Comparison of ENCODE assay signal across 15 cellular contexts in the genomic region with DNA sequence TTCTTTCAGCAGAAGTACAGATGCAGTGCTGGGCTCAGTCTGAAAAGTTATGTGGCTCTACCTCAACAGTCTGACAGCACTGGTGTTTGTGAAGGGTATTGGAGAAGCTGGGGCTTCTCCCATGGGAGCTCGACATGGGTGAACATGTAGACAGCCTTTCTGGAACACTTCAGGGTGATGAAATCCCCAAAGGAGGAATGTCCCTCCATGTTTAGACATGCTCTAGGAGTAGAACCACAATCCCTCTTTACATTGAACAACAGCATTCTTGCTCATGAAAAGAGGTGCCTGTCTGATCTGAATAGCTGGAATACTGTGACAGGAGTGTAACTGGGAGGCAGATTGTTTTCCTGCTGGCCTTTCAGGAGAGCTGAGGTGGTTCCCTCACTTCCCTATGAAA. TPM values are rescaled to one million over a fixed set of nuclear protein-coding genes. Genes with fewer than 3 reads are reported as not detected.
A peak's percentile ranks its signal among the peaks of the same experiment; 100 is the strongest.
DNase-seq lines count a peak whose midpoint lies in the region; ATAC-seq and TF ChIP-seq lines count a peak whose summit lies in the region.
"Had no signal": no experiment of that assay in that cellular context is flagged by ENCODE, and none has a peak within 500 bp of the region (broad histone marks: within the 10 kb centered on the region; RNA-seq: fewer than 3 reads in every experiment).

No MANE protein-coding gene starts in this region.

- H3K36me3 Mint-ChIP-seq in stimulated activated naive B cell treated with anti-CD40 and anti-IgM and Interleukin-4, amounts not matched to agents 10 μg/mL and 1 μg/mL and 100 μg/mL, for 72 hours = no peaks in the 10 kb centered on the region
- H3K36me3 Mint-ChIP-seq: CD4-positive, alpha-beta memory T cell had no signal

- H3K27me3 Mint-ChIP-seq in stimulated activated naive B cell treated with anti-CD40 and anti-IgM and Interleukin-4, amounts not matched to agents 10 μg/mL and 1 μg/mL and 100 μg/mL, for 72 hours = peaks cover 0 to 14% of the 10 kb centered on the region in 2 donors
- H3K27me3 Mint-ChIP-seq: CD4-positive, alpha-beta memory T cell had no signal

- H3K4me3 ChIP-seq in mammary epithelial cell (replicated peaks in 1 of 3; ENCODE audit: insufficient read depth in 1 of 3, low read depth in 2 of 3, low read length in 3 of 3) (no peak overlapping the region), epithelial cell of esophagus (ENCODE audit: low read length) (no peak overlapping the region), osteoblast (ENCODE audit: insufficient read depth, low read length) (no peak overlapping the region), adrenal gland (no peak overlapping the region)
- H3K4me3 ChIP-seq: HAP-1 had no signal

- no peaks in the 10 kb centered on the region for H3K36me3 ChIP-seq in mammary epithelial cell (ENCODE audit: insufficient read depth, low read length)
- no peaks in the 10 kb centered on the region for H3K36me3 ChIP-seq in osteoblast (ENCODE audit: insufficient read depth, low read length)
- H3K36me3 ChIP-seq in adrenal gland (replicated peaks in 1 of 2) = no peaks in the 10 kb centered on the region
- H3K36me3 ChIP-seq: HAP-1 had no signal

- in situ Hi-C loops in mammary epithelial cell (cut with MboI; ENCODE audit: low sequenced_read_pairs in 2 of 2) = no loop called here

- H3K9me3 Mint-ChIP-seq in stimulated activated naive B cell treated with anti-CD40 and anti-IgM and Interleukin-4, amounts not matched to agents 10 μg/mL and 1 μg/mL and 100 μg/mL, for 72 hours = peaks cover 0 to 1% of the 10 kb centered on the region in 2 donors
- H3K9me3 Mint-ChIP-seq: CD4-positive, alpha-beta memory T cell; HFFc6 had no signal

- H3K27ac Mint-ChIP-seq in stimulated activated naive B cell treated with anti-CD40 and anti-IgM and Interleukin-4, amounts not matched to agents 10 μg/mL and 1 μg/mL and 100 μg/mL, for 72 hours = no peak overlapping the region
- H3K27ac Mint-ChIP-seq: CD4-positive, alpha-beta memory T cell; HFFc6 had no signal

- H3K9me3 ChIP-seq in mammary epithelial cell (replicated peaks; ENCODE audit: insufficient read depth, low read length) = no peaks in the 10 kb centered on the region
- H3K9me3 ChIP-seq in osteoblast (ENCODE audit: low read depth, low read length) = no peaks in the 10 kb centered on the region
- no peaks in the 10 kb centered on the region for H3K9me3 ChIP-seq in adrenal gland (replicated peaks in 1 of 3)
- H3K9me3 ChIP-seq: HAP-1 had no signal

- no peaks in the 10 kb centered on the region for H4K20me1 ChIP-seq in mammary epithelial cell (ENCODE audit: insufficient read depth, low read length)
- H4K20me1 ChIP-seq in osteoblast (ENCODE audit: insufficient read depth, low read length) = no peaks in the 10 kb centered on the region

- dilution Hi-C loops in mammary epithelial cell (cut with HindIII; ENCODE audit: low sequenced_read_pairs) = no loop called here

- H3K9ac ChIP-seq in mammary epithelial cell (ENCODE audit: insufficient read depth, low read length) = no peak overlapping the region

- no peaks in the 10 kb centered on the region for H3K4me1 Mint-ChIP-seq in stimulated activated naive B cell treated with anti-CD40 and anti-IgM and Interleukin-4, amounts not matched to agents 10 μg/mL and 1 μg/mL and 100 μg/mL, for 72 hours
- H3K4me1 Mint-ChIP-seq: CD4-positive, alpha-beta memory T cell had no signal

- whole genome bisulfite sequencing in mammary epithelial cell (ENCODE audit: low coverage, missing lambda C conversion rate) = 0% methylated on average over 1 of the region's 1 CpG
- 63 to 74% (median 68%) methylated on average over 1 of the region's 1 CpG for WGBS in adrenal gland, 4 donors

- H3K4me1 ChIP-seq in mammary epithelial cell (ENCODE audit: insufficient read depth, low read length) = peaks cover 14% of the 10 kb centered on the region
- no peaks in the 10 kb centered on the region for H3K4me1 ChIP-seq in foreskin keratinocyte
- H3K4me1 ChIP-seq in osteoblast (ENCODE audit: insufficient read depth, low read length) = no peaks in the 10 kb centered on the region
- no peaks in the 10 kb centered on the region for H3K4me1 ChIP-seq in adrenal gland (replicated peaks in 1 of 2)
- H3K4me1 ChIP-seq: HAP-1 had no signal

- H3K4me2 ChIP-seq in mammary epithelial cell (ENCODE audit: insufficient read depth, low read depth, low read length) (peak overlapping the region; percentile 36), osteoblast (ENCODE audit: insufficient read depth, low read length) (no peak overlapping the region)

- H3K27ac ChIP-seq in mammary epithelial cell (ENCODE audit: insufficient read depth, low read depth, low read length) = no peak overlapping the region
- no peak overlapping the region for H3K27ac ChIP-seq in foreskin keratinocyte
- H3K27ac ChIP-seq in osteoblast (ENCODE audit: low read depth, low read length) = no peak overlapping the region
- H3K27ac ChIP-seq in adrenal gland = no peak overlapping the region

- H3K27me3 ChIP-seq in mammary epithelial cell (ENCODE audit: insufficient read depth, low read length) = no peaks in the 10 kb centered on the region
- no peaks in the 10 kb centered on the region for H3K27me3 ChIP-seq in foreskin keratinocyte
- peaks cover 6% of the 10 kb centered on the region for H3K27me3 ChIP-seq in osteoblast (ENCODE audit: insufficient read depth, low read length)
- H3K27me3 ChIP-seq in adrenal gland = peaks cover 27% of the 10 kb centered on the region

- peak overlapping the region; percentile 40 for H2AFZ ChIP-seq in mammary epithelial cell (ENCODE audit: low read depth, low read length)
- H2AFZ ChIP-seq in osteoblast (ENCODE audit: low read length) = no peak overlapping the region

- ATAC-seq in foreskin keratinocyte = peak; percentile 84
- no peak for ATAC-seq in stimulated activated naive B cell treated with anti-CD40 and anti-IgM and Interleukin-4, amounts not matched to agents 10 μg/mL and 1 μg/mL and 100 μg/mL, for 72 hours (replicated peaks)

- intact Hi-C loops in mammary epithelial cell (cut with micrococcal nuclease) = loop anchor here (10.0 kb wide), 1 partner anchor 184 kb away; no protein-coding TSS in a partner anchor
- intact Hi-C loops in adrenal gland (cut with DNase I) = no loop called here

- H3K4me3 Mint-ChIP-seq in stimulated activated naive B cell treated with anti-CD40 and anti-IgM and Interleukin-4, amounts not matched to agents 10 μg/mL and 1 μg/mL and 100 μg/mL, for 72 hours = no peak overlapping the region
- H3K4me3 Mint-ChIP-seq: CD4-positive, alpha-beta memory T cell; HFFc6 had no signal

- DNase-seq in mammary epithelial cell (peak; percentile 20), epithelial cell of esophagus (ENCODE audit: low read depth) (peak; percentile 47), foreskin keratinocyte (peak; percentile 39 to 78), osteoblast (ENCODE audit: insufficient read length, low spot score, missing footprints) (no peak), adrenal gland (no peak)
- no peak for DNase-seq in stimulated activated naive B cell treated with anti-CD40 and anti-IgM and Interleukin-4, amounts not matched to agents 10 μg/mL and 1 μg/mL and 100 μg/mL, for 72 hours
- DNase-seq: C1 segment of cervical spinal cord; Calu3; CD4-positive, alpha-beta memory T cell; COR-L47; DND-41; GOT3; HFFc6 had no signal

- CTCF ChIA-PET in mammary epithelial cell (lab: Charles Lee; ENCODE audit: low non-redundant PET) = interaction anchor here (0.6 kb wide), 1 partner anchor 728 kb away, joined by 4 read pairs; no protein-coding TSS in a partner anchor

- no peak for TF ChIP-seq POLR2A in adrenal gland (IDR thresholded peaks at IDR 0.05)

- H3K79me2 ChIP-seq in mammary epithelial cell (ENCODE audit: insufficient read depth, low read length) (no peaks in the 10 kb centered on the region), osteoblast (ENCODE audit: insufficient read depth, low read length) (no peaks in the 10 kb centered on the region)

- BruUV-seq in mammary epithelial cell (replicated peaks; lab: Mats Ljungman, UMichigan) = no TSS peak

- TF ChIP-seq CTCF in mammary epithelial cell (conservative IDR thresholded peaks at IDR 0.05 in 1 of 2, IDR thresholded peaks at IDR 0.05 in 1 of 2; ENCODE audit: extremely low read depth in 1 of 2, insufficient read depth in 1 of 2, low read depth in 1 of 2, low read length in 2 of 2) (no peak), epithelial cell of esophagus (IDR thresholded peaks at IDR 0.05; ENCODE audit: insufficient read depth, low read depth, low read length, missing control alignments) (no peak), foreskin keratinocyte (conservative IDR thresholded peaks at IDR 0.05) (no peak), osteoblast (IDR thresholded peaks at IDR 0.05; ENCODE audit: extremely low read depth, low read depth, low read length) (no peak), adrenal gland (IDR thresholded peaks at IDR 0.05) (no peak)

RNA-seq across cellular contexts. Expression of gene NAP1L2, which starts 53.8 kb away (rescaled TPM):
- total RNA-seq in mammary epithelial cell (1 to 10 TPM; 3.8 to 5.7 TPM), foreskin keratinocyte (1.6 and 1.9 TPM in 2 replicates), osteoblast (0.29 TPM in 1 of 2 replicates, not detected in the other), adrenal gland (1 to 10 TPM; 1.3 to 6.8 (median 3.3) TPM)
- polyA plus RNA-seq in mammary epithelial cell (1.1 TPM), foreskin keratinocyte (0.81 and 0.87 TPM in 2 replicates), adrenal gland (1 to 10 TPM; 2.6 to 9.7 (median 3.3) TPM)
- not detected for polyA minus RNA-seq in mammary epithelial cell
- total RNA-seq: Calu3 had no signal
- polyA plus RNA-seq: BJ had no signal

Comparison
In these comparisons a context has a peak if more than half of its experiments do, and no peak if none do; other contexts are left out.
1. DNase-seq: peak in mammary epithelial cell (single experiment), epithelial cell of esophagus (single experiment) and foreskin keratinocyte (2 of 2); none in stimulated activated naive B cell treated with anti-CD40 and anti-IgM and Interleukin-4, amounts not matched to agents 10 μg/mL and 1 μg/mL and 100 μg/mL, for 72 hours (single experiment), osteoblast (single experiment) and adrenal gland (0 of 7).